ENCODE assay signal across 8 cellular contexts in genomic region chr5:43120720-43121564, GRCh38. TPM values are rescaled to one million over a fixed set of nuclear protein-coding genes. Genes with fewer than 3 reads are reported as not detected.
DNase-seq lines count a peak whose midpoint lies in the region; ATAC-seq, FAIRE-seq and TF ChIP-seq lines count a peak whose summit lies in the region.

TSS of gene ZNF131 (plus strand) at chr5:43120914. CDS start at chr5:43122054, 1,140 bp downstream.

- POLR2A ChIA-PET in HepG2 (lab: Yijun Ruan, JAX) = interaction anchor here (0.6 to 2.7 kb wide), 42 partner anchors 9 to 1217 kb away, joined by 3 to 39 read pairs (median 4); partner anchors contain the start of genes C5orf34, HMGCS1, NIM1K and NNT

- no peaks in the 10 kb centered on the region for H3K9me3 Mint-ChIP-seq in dendritic cell treated with granulocyte-macrophage colony-stimulating factor and Interleukin-4, amounts not matched to agents 40 ng/mL and 50 ng/mL, for 4 days

- H3K36me3 ChIP-seq in BLaER1 treated with 17β-estradiol and CSF1 and Interleukin-3, amounts not matched to agents 10 nM and 100 nM = peaks cover 28 to 34% (median 30%) of the 10 kb centered on the region in 11 experiments
- peaks cover 3 to 21% of the 10 kb centered on the region in 2 experiments; a peak in 4 of 5 replicates for H3K36me3 ChIP-seq in HepG2 (replicated peaks in 1 of 2; ENCODE audit: control insufficient read depth in 1 of 2, insufficient read depth in 2 of 2, low read length in 2 of 2)

- TF ChIP-seq RAD21 in HepG2 (CRISPR knock-in tag; IDR thresholded peaks at IDR 0.05) = no peak

- peak within 1 kb of the TSS; percentile 71 to 96 (median 92) for H3K4me3 ChIP-seq in BLaER1 treated with 17β-estradiol and CSF1 and Interleukin-3, amounts not matched to agents 10 nM and 100 nM
- H3K4me3 ChIP-seq in HepG2 (replicated peaks in 1 of 3; ENCODE audit: insufficient read depth in 1 of 3, low read depth in 2 of 3, low read length in 3 of 3) = peak within 1 kb of the TSS; percentile 88 to 97 (median 92)

- H3K4me3 Mint-ChIP-seq in dendritic cell treated with granulocyte-macrophage colony-stimulating factor and Interleukin-4, amounts not matched to agents 40 ng/mL and 50 ng/mL, for 4 days = peak within 1 kb of the TSS; percentile 96

- H3K9me3 ChIP-seq in BLaER1 treated with 17β-estradiol and CSF1 and Interleukin-3, amounts not matched to agents 10 nM and 100 nM (replicated peaks in 1 of 11) = no peaks in the 10 kb centered on the region
- no peaks in the 10 kb centered on the region for H3K9me3 ChIP-seq in HepG2 (ENCODE audit: low read length)

- DNase-seq in NCI-H748 (lab: John Stamatoyannopoulos, UW; ENCODE audit: unreplicated experiment) (peak; percentile 100), HepG2 (ENCODE audit: low spot score) (peak; percentile 89)
- DNase-seq in activated CD4-positive, alpha-beta T cell treated with anti-CD3 and anti-CD28 coated beads, Interleukin-2, amount 50 U/mL, for 24 hours (ENCODE audit: low read depth in 1 of 2, low spot score in 1 of 2) = peak; percentile 94 to 96
- peak; percentile 98 for DNase-seq in stimulated activated CD4-positive, alpha-beta T cell treated with anti-CD3 and anti-CD28 coated beads, Interleukin-4, amount 100 ng/mL, for 1 hour

- intact Hi-C loops in dendritic cell treated with granulocyte-macrophage colony-stimulating factor and Interleukin-4, amounts not matched to agents 40 ng/mL and 50 ng/mL, for 4 days (cut with micrococcal nuclease) = loop anchor here (1.0 to 10.0 kb wide), 10 partner anchors 16 to 1216 kb away; partner anchors contain the start of genes HMGCS1, NNT, RIMOC1 and TMEM267
- intact Hi-C loops in HepG2 (cut with micrococcal nuclease; ENCODE audit: unreplicated experiment) = loop anchor here (1.0 to 10.0 kb wide), 4 partner anchors 56 to 306 kb away; partner anchors contain the start of genes HMGCS1 and SELENOP

- peak within 1 kb of the TSS; percentile 46 for H2AFZ ChIP-seq in HepG2 (ENCODE audit: low read length)

- TF ChIP-seq POLR2A in HepG2 (IDR thresholded peaks at IDR 0.05; ENCODE audit: insufficient read depth in 1 of 2, low read depth in 2 of 2, low read length in 2 of 2) = peak; percentile 76 to 94

- peak within 1 kb of the TSS; percentile 82 to 96 (median 94) for H3K4me2 ChIP-seq in BLaER1 treated with 17β-estradiol and CSF1 and Interleukin-3, amounts not matched to agents 10 nM and 100 nM
- H3K4me2 ChIP-seq in HepG2 (ENCODE audit: low read depth, low read length) = peak within 1 kb of the TSS; percentile 87

- in situ Hi-C loops in HepG2 (cut with HindIII; ENCODE audit: extremely low pct_ligation_motif_present, low pct_unique_long_range_greater_than_20kb) = no loop called here

- H3K27ac Mint-ChIP-seq in dendritic cell treated with granulocyte-macrophage colony-stimulating factor and Interleukin-4, amounts not matched to agents 40 ng/mL and 50 ng/mL, for 4 days = peak within 1 kb of the TSS; percentile 98

- no peaks in the 10 kb centered on the region for H3K27me3 ChIP-seq in BLaER1 treated with 17β-estradiol and CSF1 and Interleukin-3, amounts not matched to agents 10 nM and 100 nM
- no peaks in the 10 kb centered on the region; a peak in 1 of 5 replicates for H3K27me3 ChIP-seq in HepG2 (ENCODE audit: control insufficient read depth in 1 of 2, insufficient read depth in 2 of 2, low read length in 2 of 2)

- H3K27me3 Mint-ChIP-seq in dendritic cell treated with granulocyte-macrophage colony-stimulating factor and Interleukin-4, amounts not matched to agents 40 ng/mL and 50 ng/mL, for 4 days = peaks cover 2% of the 10 kb centered on the region

- TF ChIP-seq EP300 in HepG2 (IDR thresholded peaks at IDR 0.05; ENCODE audit: low read depth in 2 of 2, low read length in 2 of 2) (no peak), HepG2 (CRISPR knock-in tag; IDR thresholded peaks at IDR 0.05; ENCODE audit: borderline replicate concordance) (no peak)

- ATAC-seq in GM19351 (IDR thresholded peaks at IDR 0.05; ENCODE audit: unreplicated experiment) (peak; percentile 91), HG03521 (IDR thresholded peaks at IDR 0.05; ENCODE audit: unreplicated experiment) (peak; percentile 94), HepG2 (peak; percentile 95)

- peak within 1 kb of the TSS; percentile 90 to 98 (median 97) for H3K9ac ChIP-seq in BLaER1 treated with 17β-estradiol and CSF1 and Interleukin-3, amounts not matched to agents 10 nM and 100 nM
- H3K9ac ChIP-seq in HepG2 (ENCODE audit: insufficient read depth, low read depth, low read length) = peak within 1 kb of the TSS; percentile 95

- H4K20me1 ChIP-seq in BLaER1 treated with 17β-estradiol and CSF1 and Interleukin-3, amounts not matched to agents 10 nM and 100 nM = peaks cover 0 to 41% (median 30%) of the 10 kb centered on the region in 11 experiments; a peak in 15 of 22 replicates
- no peaks in the 10 kb centered on the region; the same call in 1 of the 2 replicates for H4K20me1 ChIP-seq in HepG2 (ENCODE audit: insufficient read depth, low read length)

- CTCF ChIA-PET in HepG2 (lab: Yijun Ruan, JAX; ENCODE audit: low intra/inter-chr PET ratio, low total read pairs) = interaction anchor here (1.8 kb wide), 1 partner anchor 16 kb away, joined by 7 read pairs; no protein-coding TSS in a partner anchor

- peak; percentile 78 for FAIRE-seq in HepG2 (lab: Jason Lieb, UNC)

- H3K79me2 ChIP-seq in HepG2 (ENCODE audit: insufficient read depth, low read length) = peaks cover 43% of the 10 kb centered on the region

- TF ChIP-seq CTCF in HepG2 (CRISPR knock-in tag; IDR thresholded peaks at IDR 0.05) = no peak

- peaks cover 38% of the 10 kb centered on the region for H3K36me3 Mint-ChIP-seq in dendritic cell treated with granulocyte-macrophage colony-stimulating factor and Interleukin-4, amounts not matched to agents 40 ng/mL and 50 ng/mL, for 4 days (ENCODE audit: low read depth)

- TSS peak; percentile 92 for BruUV-seq in HepG2 (replicated peaks; lab: Mats Ljungman, UMichigan)

- peak within 1 kb of the TSS; percentile 90 to 98 (median 97) for H3K27ac ChIP-seq in BLaER1 treated with 17β-estradiol and CSF1 and Interleukin-3, amounts not matched to agents 10 nM and 100 nM
- peak within 1 kb of the TSS; percentile 98 for H3K27ac ChIP-seq in HepG2 (ENCODE audit: extremely low read length, insufficient read depth, low read length)

- H3K4me1 ChIP-seq in BLaER1 treated with 17β-estradiol and CSF1 and Interleukin-3, amounts not matched to agents 10 nM and 100 nM = peaks cover 21 to 45% (median 41%) of the 10 kb centered on the region in 10 experiments
- H3K4me1 ChIP-seq in HepG2 (ENCODE audit: insufficient read depth, low read length) = peaks cover 45% of the 10 kb centered on the region

- under 1% methylated on average over 39 of the region's 83 CpGs for WGBS in HepG2 (ENCODE audit: low lambda C conversion rate)

- H3K4me1 Mint-ChIP-seq in dendritic cell treated with granulocyte-macrophage colony-stimulating factor and Interleukin-4, amounts not matched to agents 40 ng/mL and 50 ng/mL, for 4 days (ENCODE audit: low read depth) = peaks cover 27% of the 10 kb centered on the region

TF ChIP-seq in HepG2, 621 proteins besides CTCF, POLR2A, EP300 and RAD21 (continues in another document):
- TF ChIP-seq ZNF34 (CRISPR knock-in tag; IDR thresholded peaks at IDR 0.05; ENCODE audit: borderline replicate concordance) (peak; percentile 61; the same call in 1 of the 2 replicates), KDM4B (CRISPR knock-in tag; IDR thresholded peaks at IDR 0.05) (peak; percentile 6; the same call in 1 of the 2 replicates), ZBTB20 (CRISPR knock-in tag; IDR thresholded peaks at IDR 0.05; ENCODE audit: borderline replicate concordance, low read depth) (no peak), NFYC (CRISPR knock-in tag; IDR thresholded peaks at IDR 0.05) (peak; percentile 16; the same call in 1 of the 2 replicates), ZNF709 (CRISPR knock-in tag; IDR thresholded peaks at IDR 0.05) (peak; percentile 99), MEIS2 (CRISPR knock-in tag; IDR thresholded peaks at IDR 0.05) (peak; percentile 75; the same call in 1 of the 2 replicates), TBX3 (IDR thresholded peaks at IDR 0.05; ENCODE audit: borderline replicate concordance) (no peak; the same call in 1 of the 2 replicates), ZNF3 (CRISPR knock-in tag; IDR thresholded peaks at IDR 0.05) (no peak), MTA1 (CRISPR knock-in tag; IDR thresholded peaks at IDR 0.05; ENCODE audit: borderline replicate concordance) (peak; percentile 61; the same call in 1 of the 2 replicates), GLI4 (CRISPR knock-in tag; IDR thresholded peaks at IDR 0.05; ENCODE audit: borderline replicate concordance) (peak; percentile 89)

RNA-seq across cellular contexts. Expression of gene ZNF131, which starts in this region (rescaled TPM):
- 30.4 and 33.3 TPM in 2 replicates for total RNA-seq in HepG2 (2016; rRNA removed; fragmentation: Illumina TruSeq; extraction: Trizol)
- total RNA-seq in HepG2 (2016; cell fraction: cytosol; rRNA removed; fragmentation: Illumina TruSeq; extraction: Trizol; ENCODE audit: low read depth) = 20.6 and 21.5 TPM in 2 replicates
- total RNA-seq in HepG2 (2016; cell fraction: insoluble cytoplasmic fraction; rRNA removed; fragmentation: Illumina TruSeq; extraction: Trizol) = 31.8 and 34.8 TPM in 2 replicates
- total RNA-seq in HepG2 (2016; cell fraction: membrane; rRNA removed; fragmentation: Illumina TruSeq; extraction: Trizol) = 24.7 and 24.8 TPM in 2 replicates
- 35.3 and 43.2 TPM in 2 replicates for total RNA-seq in HepG2 (2016; cell fraction: nucleus; rRNA removed; fragmentation: Illumina TruSeq; extraction: Trizol)
- polyA plus RNA-seq in HepG2 (2011; rRNA removed) = 17.5 and 20.6 TPM in 2 replicates
- 9.6 and 12.2 TPM in 2 replicates for polyA plus RNA-seq in HepG2 (2011; cell fraction: cytosol; rRNA removed)
- 23.3 and 27.2 TPM in 2 replicates for polyA plus RNA-seq in HepG2 (2011; cell fraction: nucleus; rRNA removed)
- polyA plus RNA-seq in HepG2 (2012) = 15.7 and 18.4 TPM in 2 replicates
- polyA plus RNA-seq in HepG2 (2016; cell fraction: cytosol; fragmentation: Illumina TruSeq; extraction: Trizol; ENCODE audit: low read depth) = 5.8 and 7.5 TPM in 2 replicates
- 41.5 and 42.5 TPM in 2 replicates for polyA plus RNA-seq in HepG2 (2016; cell fraction: insoluble cytoplasmic fraction; fragmentation: Illumina TruSeq; extraction: Trizol; ENCODE audit: low read depth)
- 14.9 and 15.7 TPM in 2 replicates for polyA plus RNA-seq in HepG2 (2016; cell fraction: membrane; fragmentation: Illumina TruSeq; extraction: Trizol; ENCODE audit: low read depth)
- 48.4 and 55.5 TPM in 2 replicates for polyA plus RNA-seq in HepG2 (2016; cell fraction: nucleus; fragmentation: Illumina TruSeq; extraction: Trizol; ENCODE audit: insufficient read depth, low read depth)
- 16.7 and 49.5 TPM in 2 replicates for polyA minus RNA-seq in HepG2 (2011; rRNA and poly(A)+ RNA removed; ENCODE audit: low replicate concordance)
- polyA minus RNA-seq in HepG2 (2011; cell fraction: cytosol; rRNA and poly(A)+ RNA removed) = 13.2 and 14.4 TPM in 2 replicates
- 62.0 and 70.7 TPM in 2 replicates for polyA minus RNA-seq in HepG2 (2011; cell fraction: nucleus; rRNA and poly(A)+ RNA removed)

Comparison
In these comparisons a context has a peak if more than half of its experiments do, and no peak if none do; other contexts are left out.
1. Peak in every context shown above with its lines: DNase-seq, ATAC-seq, H3K4me3 ChIP-seq and H3K27ac ChIP-seq.